Comparison of ENCODE assay signal across 18 cellular contexts in the genomic region with DNA sequence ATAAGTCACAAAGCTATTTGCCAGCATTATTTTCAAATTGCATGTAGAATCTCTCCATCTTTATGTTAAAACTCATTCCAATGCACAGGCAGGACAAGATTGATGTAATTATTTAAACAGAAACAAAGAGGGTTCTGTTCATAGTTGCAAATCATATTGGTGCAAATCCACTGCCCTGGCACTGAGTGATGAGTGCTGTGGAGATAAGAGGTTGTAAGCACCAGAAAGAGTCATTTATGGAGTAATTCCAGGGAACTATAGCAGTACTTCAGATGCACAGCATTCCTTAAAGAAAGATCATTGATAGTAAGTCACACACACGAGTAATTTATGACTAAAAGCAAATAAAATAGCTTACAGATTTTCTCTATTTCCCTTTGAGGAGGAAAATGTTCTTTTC.
DNase-seq lines count a peak whose midpoint lies in the region; ATAC-seq, FAIRE-seq and TF ChIP-seq lines count a peak whose summit lies in the region.
"Had no signal": no experiment of that assay in that cellular context is flagged by ENCODE, and none has a peak within 500 bp of the region (broad histone marks: within the 10 kb centered on the region; RNA-seq: fewer than 3 reads in every experiment).

No MANE protein-coding gene starts in this region.

- TF ChIP-seq CTCF in AG04450 (IDR thresholded peaks at IDR 0.05; ENCODE audit: low read depth, low read length) (no peak), astrocyte of the spinal cord (IDR thresholded peaks at IDR 0.05; ENCODE audit: low read depth, low read length) (no peak), lung (IDR thresholded peaks at IDR 0.05; ENCODE audit: control extremely low read depth, extremely low read depth) (no peak), suprapubic skin (IDR thresholded peaks at IDR 0.05) (no peak)

- DNase-seq in AG04450 (ENCODE audit: low read depth, low spot score) (peak; percentile 3), HTR-8/SVneo (ENCODE audit: insufficient read length, low spot score) (peak; percentile 57), astrocyte of the spinal cord (ENCODE audit: low read depth, low spot score) (peak; percentile 49), lung (ENCODE audit: low spot score) (no peak), SK-N-DZ (ENCODE audit: low spot score) (no peak), left colon (no peak), suprapubic skin (ENCODE audit: low spot score in 2 of 2) (no peak)
- DNase-seq: erythroblast; GOT3; mucosa of descending colon; NCI-H1105; NCI-H510A; SHP77; stimulated activated CD4-positive, alpha-beta T cell treated with anti-CD3 and anti-CD28 coated beads, Interleukin-4, amount 100 ng/mL, for 1 hour; stimulated activated naive B cell treated with anti-CD40 and anti-IgM and Interleukin-4, amounts not matched to agents 10 μg/mL and 1 μg/mL and 100 μg/mL, for 72 hours had no signal

- H3K27me3 ChIP-seq in AG04450 (ENCODE audit: control insufficient read depth, insufficient read depth, low read length) (no peaks in the 10 kb centered on the region), lung (ENCODE audit: control insufficient read depth, insufficient read depth) (no peaks in the 10 kb centered on the region), suprapubic skin (no peaks in the 10 kb centered on the region)

- intact Hi-C loops in left colon (cut with DNase I, micrococcal nuclease) = no loop called here

- no peak overlapping the region for H3K4me3 ChIP-seq in AG04450 (ENCODE audit: low read depth, low read length)
- no peak overlapping the region for H3K4me3 ChIP-seq in astrocyte of the spinal cord (ENCODE audit: low read depth, low read length)
- no peak overlapping the region for H3K4me3 ChIP-seq in lung
- no peak overlapping the region for H3K4me3 ChIP-seq in suprapubic skin
- H3K4me3 ChIP-seq: mucosa of descending colon had no signal

- 28 to 66% methylated on average over 1 of the region's 1 CpG for WGBS in lung, 2 donors
- WGBS in suprapubic skin = 23% methylated on average over 1 of the region's 1 CpG

- H3K36me3 ChIP-seq in lung (ENCODE audit: control insufficient read depth in 2 of 2, insufficient read depth in 2 of 2, low read length in 2 of 2) (no peaks in the 10 kb centered on the region), suprapubic skin (no peaks in the 10 kb centered on the region)

- CTCF ChIA-PET in AG04450 (lab: Charles Lee) = no interaction called here

- POLR2A ChIA-PET in AG04450 (lab: Yijun Ruan, JAX) = no interaction called here

- H3K4me1 ChIP-seq in lung (ENCODE audit: control insufficient read depth in 2 of 2, insufficient read depth in 2 of 2, low read length in 2 of 2) = no peaks in the 10 kb centered on the region
- H3K4me1 ChIP-seq in suprapubic skin = no peaks in the 10 kb centered on the region

- H3K27ac ChIP-seq in AG04450 (ENCODE audit: low read depth, low read length) = no peak overlapping the region
- no peak overlapping the region for H3K27ac ChIP-seq in lung (ENCODE audit: low read depth in 1 of 2, low read length in 1 of 2)
- no peak overlapping the region for H3K27ac ChIP-seq in suprapubic skin
- H3K27ac ChIP-seq: C4-2B had no signal

- H3K9me3 ChIP-seq in AG04450 (ENCODE audit: control insufficient read depth, insufficient read depth, low read length) = no peaks in the 10 kb centered on the region; the same call in 1 of the 2 replicates
- H3K9me3 ChIP-seq in lung (ENCODE audit: control insufficient read depth in 2 of 2, insufficient read depth in 1 of 2, low read length in 1 of 2) = no peaks in the 10 kb centered on the region
- no peaks in the 10 kb centered on the region for H3K9me3 ChIP-seq in suprapubic skin
- H3K9me3 ChIP-seq: mucosa of descending colon had no signal

- in situ Hi-C loops in astrocyte of the spinal cord (cut with HindIII; ENCODE audit: low sequenced_read_pairs) = no loop called here

- ATAC-seq in lung (ENCODE audit: insufficient read depth, low FRiP score) = peak; percentile 58
- no peak for ATAC-seq in left colon
- ATAC-seq in GM18511 (IDR thresholded peaks at IDR 0.05; ENCODE audit: unreplicated experiment) = no peak
- ATAC-seq: mucosa of descending colon; stimulated activated naive B cell treated with anti-CD40 and anti-IgM and Interleukin-4, amounts not matched to agents 10 μg/mL and 1 μg/mL and 100 μg/mL, for 72 hours had no signal

- TF ChIP-seq POLR2A in suprapubic skin (IDR thresholded peaks at IDR 0.05) = no peak

- TF ChIP-seq EP300 in suprapubic skin (IDR thresholded peaks at IDR 0.05) = no peak

- FAIRE-seq in HTR-8/SVneo (lab: Jason Lieb, UNC) = no peak
- FAIRE-seq: G401.6 had no signal

Comparison
In these comparisons a context has a peak if more than half of its experiments do, and no peak if none do; other contexts are left out.
1. DNase-seq: peak in AG04450 (single experiment), HTR-8/SVneo (single experiment) and astrocyte of the spinal cord (single experiment); none in lung (single experiment), SK-N-DZ (single experiment), left colon (0 of 2) and suprapubic skin (0 of 2).